Comparison of ENCODE assay signal across 8 cellular contexts in genomic region chr10:75210193-75211006, GRCh38. TPM values are rescaled to one million over a fixed set of nuclear protein-coding genes. Genes with fewer than 3 reads are reported as not detected.
DNase-seq lines count a peak whose midpoint lies in the region; ATAC-seq and TF ChIP-seq lines count a peak whose summit lies in the region.

A gene with protein sequence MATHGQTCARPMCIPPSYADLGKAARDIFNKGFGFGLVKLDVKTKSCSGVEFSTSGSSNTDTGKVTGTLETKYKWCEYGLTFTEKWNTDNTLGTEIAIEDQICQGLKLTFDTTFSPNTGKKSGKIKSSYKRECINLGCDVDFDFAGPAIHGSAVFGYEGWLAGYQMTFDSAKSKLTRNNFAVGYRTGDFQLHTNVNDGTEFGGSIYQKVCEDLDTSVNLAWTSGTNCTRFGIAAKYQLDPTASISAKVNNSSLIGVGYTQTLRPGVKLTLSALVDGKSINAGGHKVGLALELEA (plus strand): TSS chr10:75210796. CDS start chr10:75211159, 363 bp downstream.

- peak within 1 kb of the TSS; percentile 99 for H3K4me3 Mint-ChIP-seq in CD14-positive monocyte
- peak within 1 kb of the TSS; percentile 98 for H3K4me3 Mint-ChIP-seq in activated CD8-positive, alpha-beta T cell treated with anti-CD3 and anti-CD28 coated beads for 36 hours

- peaks cover 23 to 30% of the 10 kb centered on the region in 2 donors for H3K36me3 Mint-ChIP-seq in CD14-positive monocyte
- H3K36me3 Mint-ChIP-seq in activated CD8-positive, alpha-beta T cell treated with anti-CD3 and anti-CD28 coated beads for 36 hours (ENCODE audit: low read depth), result peaks cover 32% of the 10 kb centered on the region

- WGBS in ectodermal cell, 2 experiments, result 0% methylated on average over 84 of the region's 84 CpGs

- ATAC-seq in GM19351 (IDR thresholded peaks at IDR 0.05; ENCODE audit: unreplicated experiment) (peak; percentile 85), HG03520 (IDR thresholded peaks at IDR 0.05; ENCODE audit: unreplicated experiment) (peak; percentile 78)
- ATAC-seq in activated CD8-positive, alpha-beta T cell treated with anti-CD3 and anti-CD28 coated beads for 36 hours, result peak; percentile 91

- POLR2A ChIA-PET in activated CD8-positive, alpha-beta T cell treated with anti-CD3 and anti-CD28 coated beads for 36 hours (lab: Charles Lee), result interaction anchor here (0.6 to 6.3 kb wide), 19 partner anchors 8 to 99 kb away, joined by 3 to 106 read pairs (median 5); partner anchors contain the start of genes COMTD1 and SAMD8

- intact Hi-C loops in CD14-positive monocyte (cut with micrococcal nuclease), result loop anchor here (1.0 to 5.0 kb wide), 3 partner anchors 20 to 98 kb away; partner anchors contain the start of genes COMTD1 (in 1 of the 2) and SAMD8 (in 1 of the 2)
- intact Hi-C loops in activated CD8-positive, alpha-beta T cell treated with anti-CD3 and anti-CD28 coated beads for 36 hours (cut with micrococcal nuclease), result no loop called here

- H3K9me3 ChIP-seq in ectodermal cell (ENCODE audit: control insufficient read depth, low read length), result no peaks in the 10 kb centered on the region

- H3K27me3 ChIP-seq in ectodermal cell (ENCODE audit: control insufficient read depth, insufficient read depth, low read length, poor library complexity, severe bottlenecking), result no peaks in the 10 kb centered on the region

- H3K27ac ChIP-seq in ectodermal cell (ENCODE audit: insufficient read depth, low read depth, low read length, poor library complexity, severe bottlenecking), result peak within 1 kb of the TSS; percentile 97

- CTCF ChIA-PET in activated CD8-positive, alpha-beta T cell treated with anti-CD3 and anti-CD28 coated beads for 36 hours (lab: Charles Lee), result interaction anchor here (0.6 to 8.5 kb wide), 14 partner anchors 10 to 346 kb away, joined by 3 to 57 read pairs (median 5); partner anchors contain the start of genes COMTD1 and SAMD8

- no peaks in the 10 kb centered on the region for H3K9me3 Mint-ChIP-seq in CD14-positive monocyte
- no peaks in the 10 kb centered on the region for H3K9me3 Mint-ChIP-seq in activated CD8-positive, alpha-beta T cell treated with anti-CD3 and anti-CD28 coated beads for 36 hours

- TF ChIP-seq CTCF in CD14-positive monocyte (IDR thresholded peaks at IDR 0.05), result no peak
- no peak for TF ChIP-seq CTCF in activated CD8-positive, alpha-beta T cell treated with anti-CD3 and anti-CD28 coated beads for 36 hours (IDR thresholded peaks at IDR 0.05)

- H3K27me3 Mint-ChIP-seq in CD14-positive monocyte (ENCODE audit: low read depth in 3 of 3), result peaks cover 0 to 2% (median 0%) of the 10 kb centered on the region in 3 donors
- no peaks in the 10 kb centered on the region for H3K27me3 Mint-ChIP-seq in activated CD8-positive, alpha-beta T cell treated with anti-CD3 and anti-CD28 coated beads for 36 hours

- DNase-seq in CD14-positive monocyte (ENCODE audit: low spot score) (peak; percentile 91), NCI-H82 treated with DMSO at 0.1 percent for 48 hours (lab: John Stamatoyannopoulos, UW; ENCODE audit: unreplicated experiment) (peak; percentile 65), lung microvascular endothelial cell (ENCODE audit: low read depth in 2 of 2) (peak; percentile 89 to 92)
- peak; percentile 93 for DNase-seq in activated CD8-positive, alpha-beta T cell treated with anti-CD3 and anti-CD28 coated beads for 36 hours
- peak; percentile 84 to 94 (median 85) for DNase-seq in stimulated activated CD4-positive, alpha-beta T cell treated with anti-CD3 and anti-CD28 coated beads, TNF-alpha, amount 100 ng/mL, for 48 hours (ENCODE audit: low read depth in 3 of 3)

- H3K27ac Mint-ChIP-seq in CD14-positive monocyte, result peak within 1 kb of the TSS; percentile 100
- peak within 1 kb of the TSS; percentile 100 for H3K27ac Mint-ChIP-seq in activated CD8-positive, alpha-beta T cell treated with anti-CD3 and anti-CD28 coated beads for 36 hours

- H3K4me1 ChIP-seq in ectodermal cell (ENCODE audit: control insufficient read depth, insufficient read depth, low read length), result peaks cover 12% of the 10 kb centered on the region

- peak within 1 kb of the TSS; percentile 92 for H3K4me3 ChIP-seq in ectodermal cell (ENCODE audit: insufficient read depth, low read depth, low read length)

- peaks cover 9% of the 10 kb centered on the region for H3K36me3 ChIP-seq in ectodermal cell (ENCODE audit: control insufficient read depth, insufficient read depth, low read length)

- peaks cover 27% of the 10 kb centered on the region for H3K4me1 Mint-ChIP-seq in CD14-positive monocyte
- H3K4me1 Mint-ChIP-seq in activated CD8-positive, alpha-beta T cell treated with anti-CD3 and anti-CD28 coated beads for 36 hours (ENCODE audit: low read depth), result peaks cover 38% of the 10 kb centered on the region

RNA-seq across cellular contexts. Expression of the gene that starts here (rescaled TPM):
- polyA plus RNA-seq in CD14-positive monocyte, result 100 to 1,000 TPM; 139 to 154 TPM
- total RNA-seq in activated CD8-positive, alpha-beta T cell treated with anti-CD3 and anti-CD28 coated beads for 36 hours, result 100 to 1,000 TPM; 253 to 263 TPM
- polyA plus RNA-seq in ectodermal cell (2013, experiment 1 of 4), result 192 TPM
- 179 TPM for polyA plus RNA-seq in ectodermal cell (2013, experiment 2 of 4)
- 160 TPM for polyA plus RNA-seq in ectodermal cell (2013, experiment 3 of 4)
- polyA plus RNA-seq in ectodermal cell (2013, experiment 4 of 4), result 181 TPM
- total RNA-seq in lung microvascular endothelial cell, result 114 and 117 TPM in 2 replicates

Comparison
In these comparisons a context has a peak if more than half of its experiments do, and no peak if none do; other contexts are left out.
1. Peak in every context shown above with its lines: DNase-seq, ATAC-seq, H3K4me3 ChIP-seq and H3K27ac ChIP-seq.